In genomic region chr7:69232445-69233376, GRCh38 we compare ENCODE assay signal across 19 cellular contexts.
A peak's percentile ranks its signal among the peaks of the same experiment; 100 is the strongest.
DNase-seq lines count a peak whose midpoint lies in the region; ATAC-seq and TF ChIP-seq lines count a peak whose summit lies in the region.
"Had no signal": no experiment of that assay in that cellular context is flagged by ENCODE, and none has a peak within 500 bp of the region (broad histone marks: within the 10 kb centered on the region; RNA-seq: fewer than 3 reads in every experiment).

No MANE protein-coding gene starts in this region.

- 42% methylated on average over 21 of the region's 21 CpGs for WGBS in prostate gland

- H3K9me3 ChIP-seq in vagina (no peaks in the 10 kb centered on the region), prostate gland (no peaks in the 10 kb centered on the region)
- H3K9me3 ChIP-seq: colonic mucosa had no signal

- CTCF ChIA-PET in HEK293T (lab: Yijun Ruan, JAX): no interaction called here

- H3K27me3 ChIP-seq in vagina: no peaks in the 10 kb centered on the region
- no peaks in the 10 kb centered on the region for H3K27me3 ChIP-seq in prostate gland (replicated peaks; ENCODE audit: insufficient read depth)
- H3K27me3 ChIP-seq: colonic mucosa had no signal

- peaks cover 19% of the 10 kb centered on the region for H3K4me1 Mint-ChIP-seq in nephron progenitor cell
- H3K4me1 Mint-ChIP-seq in stimulated activated naive B cell treated with anti-CD40 and anti-IgM and Interleukin-4, amounts not matched to agents 10 μg/mL and 1 μg/mL and 100 μg/mL, for 72 hours: peaks cover 0 to 4% of the 10 kb centered on the region in 2 donors
- H3K4me1 Mint-ChIP-seq: B cell, immature natural killer cell had no signal

- POLR2A ChIA-PET in HEK293T (lab: Yijun Ruan, JAX): interaction anchor here (0.7 kb wide), 1 partner anchor 245 kb away, joined by 3 read pairs; no protein-coding TSS in a partner anchor

- peaks cover 96% of the 10 kb centered on the region for H3K27me3 Mint-ChIP-seq in nephron progenitor cell (ENCODE audit: low read depth, poor library complexity)
- peaks cover 24 to 28% of the 10 kb centered on the region in 2 donors for H3K27me3 Mint-ChIP-seq in stimulated activated naive B cell treated with anti-CD40 and anti-IgM and Interleukin-4, amounts not matched to agents 10 μg/mL and 1 μg/mL and 100 μg/mL, for 72 hours

- H3K36me3 ChIP-seq in vagina: no peaks in the 10 kb centered on the region
- no peaks in the 10 kb centered on the region for H3K36me3 ChIP-seq in prostate gland
- H3K36me3 ChIP-seq: colonic mucosa had no signal

- TF ChIP-seq POLR2A in vagina (IDR thresholded peaks at IDR 0.05): no peak
- no peak for TF ChIP-seq POLR2A in prostate gland (IDR thresholded peaks at IDR 0.05)

- no peaks in the 10 kb centered on the region for H3K4me1 ChIP-seq in vagina
- H3K4me1 ChIP-seq in prostate gland (replicated peaks): no peaks in the 10 kb centered on the region
- H3K4me1 ChIP-seq: colonic mucosa had no signal

- no peaks in the 10 kb centered on the region for H3K36me3 Mint-ChIP-seq in nephron progenitor cell (ENCODE audit: low read depth)
- peaks cover 0 to 4% of the 10 kb centered on the region in 2 donors for H3K36me3 Mint-ChIP-seq in stimulated activated naive B cell treated with anti-CD40 and anti-IgM and Interleukin-4, amounts not matched to agents 10 μg/mL and 1 μg/mL and 100 μg/mL, for 72 hours
- H3K36me3 Mint-ChIP-seq: immature natural killer cell had no signal

- DNase-seq in HEK293T (ENCODE audit: extremely low spot score) (peak; percentile 32), NCI-H2081 treated with DMSO at 0.1 percent for 48 hours (lab: John Stamatoyannopoulos, UW) (peak; percentile 99), RPMI8226 (peak; percentile 56), nephron progenitor cell (peak; percentile 10), vagina (ENCODE audit: extremely low spot score in 2 of 2) (no peak), prostate gland (ENCODE audit: low spot score) (no peak), A172 (ENCODE audit: low spot score) (no peak)
- DNase-seq in stimulated activated naive B cell treated with anti-CD40 and anti-IgM and Interleukin-4, amounts not matched to agents 10 μg/mL and 1 μg/mL and 100 μg/mL, for 72 hours: no peak
- DNase-seq: activated CD4-positive, alpha-beta T cell treated with anti-CD3 and anti-CD28 coated beads for 4 hours; activated T-cell treated with anti-CD3 and anti-CD28 coated beads, Interleukin-2, amount 50 U/mL, for 48 hours; colonic mucosa; DND-41; immature natural killer cell; mucosa of descending colon; NCI-H446 treated with DMSO at 0.1 percent for 48 hours; stimulated activated CD4-positive, alpha-beta T cell treated with anti-CD3 and anti-CD28 coated beads, Interleukin-2, amount 100 ng/mL, for 48 hours; T-helper 2 cell had no signal

- intact Hi-C loops in vagina (cut with DNase I): no loop called here
- intact Hi-C loops in prostate gland (cut with DNase I): no loop called here

- H3K4me3 Mint-ChIP-seq in nephron progenitor cell: peak overlapping the region; percentile 31
- no peak overlapping the region for H3K4me3 Mint-ChIP-seq in stimulated activated naive B cell treated with anti-CD40 and anti-IgM and Interleukin-4, amounts not matched to agents 10 μg/mL and 1 μg/mL and 100 μg/mL, for 72 hours
- H3K4me3 Mint-ChIP-seq: B cell, immature natural killer cell had no signal

- H3K27ac ChIP-seq in vagina (no peak overlapping the region), prostate gland (no peak overlapping the region)
- H3K27ac ChIP-seq: colonic mucosa had no signal

- no peak overlapping the region for H3K4me3 ChIP-seq in vagina
- no peak overlapping the region for H3K4me3 ChIP-seq in prostate gland
- H3K4me3 ChIP-seq: colonic mucosa, K562, mucosa of descending colon had no signal

- no peak for TF ChIP-seq CTCF in nephron progenitor cell (IDR thresholded peaks at IDR 0.05)
- no peak for TF ChIP-seq CTCF in vagina (IDR thresholded peaks at IDR 0.05)
- TF ChIP-seq CTCF in prostate gland (IDR thresholded peaks at IDR 0.05): no peak

- no peak for ATAC-seq in stimulated activated naive B cell treated with anti-CD40 and anti-IgM and Interleukin-4, amounts not matched to agents 10 μg/mL and 1 μg/mL and 100 μg/mL, for 72 hours (replicated peaks)
- ATAC-seq: K562, mucosa of descending colon had no signal

- no peak overlapping the region for H3K27ac Mint-ChIP-seq in nephron progenitor cell
- no peak overlapping the region for H3K27ac Mint-ChIP-seq in stimulated activated naive B cell treated with anti-CD40 and anti-IgM and Interleukin-4, amounts not matched to agents 10 μg/mL and 1 μg/mL and 100 μg/mL, for 72 hours
- H3K27ac Mint-ChIP-seq: B cell, immature natural killer cell had no signal

- H3K9me3 Mint-ChIP-seq in nephron progenitor cell: no peaks in the 10 kb centered on the region
- H3K9me3 Mint-ChIP-seq in stimulated activated naive B cell treated with anti-CD40 and anti-IgM and Interleukin-4, amounts not matched to agents 10 μg/mL and 1 μg/mL and 100 μg/mL, for 72 hours: peaks cover 0 to 4% of the 10 kb centered on the region in 2 donors

TF ChIP-seq in HEK293T, 16 proteins besides CTCF, POLR2A, EP300 and RAD21:
- TF ChIP-seq TARDBP (IDR thresholded peaks at IDR 0.05) (no peak), SP1 (IDR thresholded peaks at IDR 0.05) (no peak), FOXA1 (IDR thresholded peaks at IDR 0.05) (peak; percentile 98), ELF4 (IDR thresholded peaks at IDR 0.05) (no peak), CTBP1 (IDR thresholded peaks at IDR 0.05; ENCODE audit: borderline replicate concordance) (peak; percentile 74), BHLHE40 (IDR thresholded peaks at IDR 0.05; ENCODE audit: borderline replicate concordance) (no peak), HDGF (IDR thresholded peaks at IDR 0.05; ENCODE audit: borderline replicate concordance) (no peak), PKNOX1 (IDR thresholded peaks at IDR 0.05) (peak; percentile 32; the same call in 1 of the 2 replicates), L3MBTL2 (conservative IDR thresholded peaks at IDR 0.05) (no peak), SUZ12 (IDR thresholded peaks at IDR 0.05) (no peak), FOXM1 (IDR thresholded peaks at IDR 0.05; ENCODE audit: borderline replicate concordance) (no peak), ZNF384 (IDR thresholded peaks at IDR 0.05) (no peak), ARNT (IDR thresholded peaks at IDR 0.05) (peak; percentile 96), NFRKB (IDR thresholded peaks at IDR 0.05) (no peak), FOXK2 (IDR thresholded peaks at IDR 0.05) (no peak), LEF1 (IDR thresholded peaks at IDR 0.05; ENCODE audit: borderline replicate concordance) (no peak; the same call in 1 of the 2 replicates)
TF ChIP-seq in HEK293T: peak in this region for 4.

Comparison
In these comparisons a context has a peak if more than half of its experiments do, and no peak if none do; other contexts are left out.
1. DNase-seq: peak in HEK293T (single experiment), NCI-H2081 treated with DMSO at 0.1 percent for 48 hours (single experiment), RPMI8226 (single experiment) and nephron progenitor cell (single experiment); none in vagina (0 of 2), stimulated activated naive B cell treated with anti-CD40 and anti-IgM and Interleukin-4, amounts not matched to agents 10 μg/mL and 1 μg/mL and 100 μg/mL, for 72 hours (single experiment), prostate gland (single experiment) and A172 (single experiment).